8 cellular contexts compared by ENCODE assay signal in genomic region chr17:18261146-18261515, GRCh38. TPM values are rescaled to one million over a fixed set of nuclear protein-coding genes. Genes with fewer than 3 reads are reported as not detected.
A peak's percentile ranks its signal among the peaks of the same experiment; 100 is the strongest.
DNase-seq lines count a peak whose midpoint lies in the region; ATAC-seq and TF ChIP-seq lines count a peak whose summit lies in the region.

No MANE protein-coding gene starts in this region.

- no peaks in the 10 kb centered on the region for H3K9me2 ChIP-seq in Loucy (replicated peaks; ENCODE audit: low read depth, low read length)

- peaks cover 35% of the 10 kb centered on the region for H3K79me2 ChIP-seq in Loucy (ENCODE audit: insufficient read depth, low read length)

- H3K4me3 ChIP-seq in Loucy (ENCODE audit: low read length, poor library complexity, severe bottlenecking) (peak overlapping the region; percentile 93), ovary (peak overlapping the region; percentile 90)

- H3K36me3 Mint-ChIP-seq in activated naive CD4-positive, alpha-beta T cell treated with anti-CD3 and anti-CD28 coated beads, Interleukin-2, amount 50 U/mL, for 24 hours: no peaks in the 10 kb centered on the region

- TF ChIP-seq CTCF in Loucy (conservative IDR thresholded peaks at IDR 0.05; ENCODE audit: low read length) (no peak), ovary (IDR thresholded peaks at IDR 0.05) (no peak)

- H3K27me3 Mint-ChIP-seq in activated naive CD4-positive, alpha-beta T cell treated with anti-CD3 and anti-CD28 coated beads, Interleukin-2, amount 50 U/mL, for 24 hours: no peaks in the 10 kb centered on the region

- no peaks in the 10 kb centered on the region for H3K9me3 ChIP-seq in Loucy (ENCODE audit: insufficient read depth, low read depth, low read length)
- no peaks in the 10 kb centered on the region for H3K9me3 ChIP-seq in ovary

- peak overlapping the region; percentile 80 for H3K4me2 ChIP-seq in Loucy (ENCODE audit: low read depth, low read length, poor library complexity, severe bottlenecking)

- H3K27me3 ChIP-seq in Loucy (ENCODE audit: insufficient read depth, low read length, poor library complexity, severe bottlenecking): no peaks in the 10 kb centered on the region
- no peaks in the 10 kb centered on the region for H3K27me3 ChIP-seq in ovary

- H4K20me1 ChIP-seq in Loucy (ENCODE audit: insufficient read depth, low read length, poor library complexity, severe bottlenecking): peaks cover 17% of the 10 kb centered on the region

- peaks cover 32% of the 10 kb centered on the region for H3K4me1 Mint-ChIP-seq in activated naive CD4-positive, alpha-beta T cell treated with anti-CD3 and anti-CD28 coated beads, Interleukin-2, amount 50 U/mL, for 24 hours

- H3K36me3 ChIP-seq in Loucy (ENCODE audit: insufficient read depth, low read length) (peaks cover 6% of the 10 kb centered on the region; the same call in 1 of the 2 replicates), ovary (no peaks in the 10 kb centered on the region)

- peak overlapping the region; percentile 81 for H3K9ac ChIP-seq in Loucy (ENCODE audit: low read depth, low read length, poor library complexity, severe bottlenecking)

- H3K9me3 Mint-ChIP-seq in activated naive CD4-positive, alpha-beta T cell treated with anti-CD3 and anti-CD28 coated beads, Interleukin-2, amount 50 U/mL, for 24 hours: no peaks in the 10 kb centered on the region

- H2AFZ ChIP-seq in Loucy (ENCODE audit: low read length): peak overlapping the region; percentile 86

- TF ChIP-seq EP300 in ovary (IDR thresholded peaks at IDR 0.05): no peak

- TF ChIP-seq POLR2A in ovary (IDR thresholded peaks at IDR 0.05): no peak

- intact Hi-C loops in Right ventricle myocardium inferior (cut with DNase I): loop anchor here (2.0 kb wide), 1 partner anchor 54 kb away; the partner anchor contains the start of genes SMCR8 and TOP3A
- intact Hi-C loops in ovary (cut with DNase I): no loop called here

- peak; percentile 68 for ATAC-seq in Right ventricle myocardium inferior

- 1% methylated on average over 16 of the region's 16 CpGs for WGBS in ovary, 3 donors

- peak overlapping the region; percentile 89 to 96 for H3K27ac ChIP-seq in ovary

- peak; percentile 46 for DNase-seq in activated naive CD4-positive, alpha-beta T cell treated with Interleukin-2 at 50 U/mL for 16 hours
- no peak for DNase-seq in activated naive CD4-positive, alpha-beta T cell (lab: John Stamatoyannopoulos, UW)
- DNase-seq in Right ventricle myocardium inferior (ENCODE audit: missing footprints) (peak; percentile 87), ovary (peak; percentile 58 to 72 (median 66)), NCI-H1092 (lab: John Stamatoyannopoulos, UW) (no peak), OCI-M2 (lab: John Stamatoyannopoulos, UW; ENCODE audit: unreplicated experiment) (no peak)

- peaks cover 27% of the 10 kb centered on the region for H3K4me1 ChIP-seq in Loucy (ENCODE audit: insufficient read depth, low read length, poor library complexity, severe bottlenecking)
- H3K4me1 ChIP-seq in ovary (ENCODE audit: insufficient read depth): peaks cover 17% of the 10 kb centered on the region

- peak overlapping the region; percentile 55 for H3K27ac Mint-ChIP-seq in activated naive CD4-positive, alpha-beta T cell treated with anti-CD3 and anti-CD28 coated beads, Interleukin-2, amount 50 U/mL, for 24 hours

- peak overlapping the region; percentile 84 for H3K4me3 Mint-ChIP-seq in activated naive CD4-positive, alpha-beta T cell treated with anti-CD3 and anti-CD28 coated beads, Interleukin-2, amount 50 U/mL, for 24 hours

- H3F3A ChIP-seq in Loucy (ENCODE audit: low read depth): no peaks in the 10 kb centered on the region

RNA-seq across cellular contexts. Expression of gene MIEF2, which starts 0.7 kb away (rescaled TPM):
- total RNA-seq in Right ventricle myocardium inferior: 31.3 TPM
- total RNA-seq in ovary: 10 to 100 TPM; 15.1 to 36.1 (median 23.2) TPM
- polyA plus RNA-seq in ovary: 10 to 100 TPM in 1 of 2 donors, 1 to 10 TPM in 1; 4.0 to 21.9 TPM

RNA-seq across cellular contexts. Expression of gene FLII, which starts 2.6 kb away (rescaled TPM):
- total RNA-seq in Right ventricle myocardium inferior: 299 TPM
- total RNA-seq in ovary: 100 to 1,000 TPM; 127 to 245 (median 178) TPM
- 100 to 1,000 TPM; 132 to 152 TPM for polyA plus RNA-seq in ovary

RNA-seq across cellular contexts. Expression of gene LLGL1, which starts 35.7 kb away (rescaled TPM):
- 8.4 TPM for total RNA-seq in Right ventricle myocardium inferior
- 10 to 100 TPM; 19.0 to 28.0 (median 23.3) TPM for total RNA-seq in ovary
- 10 to 100 TPM in 1 of 2 donors, 1 to 10 TPM in 1; 2.5 to 16.4 TPM for polyA plus RNA-seq in ovary

RNA-seq across cellular contexts. Expression of gene TOP3A, which starts 53.7 kb away (rescaled TPM):
- total RNA-seq in Right ventricle myocardium inferior (10.4 TPM), ovary (10 to 100 TPM; 19.6 to 35.7 (median 22.2) TPM)
- polyA plus RNA-seq in ovary: 10 to 100 TPM; 12.6 to 19.9 TPM

RNA-seq across cellular contexts. Expression of gene SMCR8, which starts 54.0 kb away (rescaled TPM):
- total RNA-seq in Right ventricle myocardium inferior: 11.8 TPM
- 10 to 100 TPM in 5 of 7 donors, 1 to 10 TPM in 2; 7.1 to 16.7 (median 14.0) TPM for total RNA-seq in ovary
- 10 to 100 TPM in 1 of 2 donors, 1 to 10 TPM in 1; 8.8 to 13.2 TPM for polyA plus RNA-seq in ovary

Comparison
In these comparisons a context has a peak if more than half of its experiments do, and no peak if none do; other contexts are left out.
1. DNase-seq: peak in activated naive CD4-positive, alpha-beta T cell treated with Interleukin-2 at 50 U/mL for 16 hours (single experiment), Right ventricle myocardium inferior (single experiment) and ovary (5 of 5); none in activated naive CD4-positive, alpha-beta T cell (0 of 4), NCI-H1092 (single experiment) and OCI-M2 (single experiment).